Comparison of ENCODE assay signal across 8 cellular contexts in the genomic region with DNA sequence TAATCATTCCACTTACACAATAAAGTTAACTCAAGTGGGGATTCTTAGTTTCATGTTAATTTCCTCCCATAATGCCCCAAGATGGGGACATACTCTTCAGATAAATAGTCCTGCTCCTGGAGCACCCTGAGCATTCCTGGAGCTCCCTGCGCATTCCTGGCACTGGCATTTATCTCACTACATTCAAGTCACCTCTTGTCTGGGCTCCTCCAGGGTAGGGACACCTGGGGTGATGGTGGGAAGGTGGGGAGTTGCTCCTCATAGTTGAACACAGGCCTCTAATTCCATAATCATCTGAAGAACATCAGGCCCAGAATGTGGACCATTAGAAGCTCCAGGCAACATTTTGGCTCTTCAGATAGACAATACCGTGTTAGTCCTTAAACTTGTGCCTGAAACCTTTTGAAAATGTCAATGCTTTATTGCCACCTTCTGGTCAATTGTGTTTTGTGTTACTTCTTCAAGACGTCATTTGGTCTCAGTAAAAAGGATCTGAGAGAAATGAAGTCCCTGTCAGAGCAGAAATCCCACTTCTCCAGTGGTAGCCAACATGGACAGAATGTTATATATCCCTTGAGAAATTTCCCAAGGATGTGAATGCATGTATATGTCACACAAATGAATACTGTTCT. TPM values are rescaled to one million over a fixed set of nuclear protein-coding genes. Genes with fewer than 3 reads are reported as not detected.
DNase-seq lines count a peak whose midpoint lies in the region; ATAC-seq and TF ChIP-seq lines count a peak whose summit lies in the region.

No MANE protein-coding gene starts in this region.

- TF ChIP-seq CTCF in AG09309 (IDR thresholded peaks at IDR 0.05; ENCODE audit: control insufficient read depth, insufficient read depth, low read depth, low read length, missing control alignments): peak; percentile 46
- TF ChIP-seq CTCF in GM13977 (IDR thresholded peaks at IDR 0.05; ENCODE audit: extremely low read depth, insufficient read depth, missing control alignments): peak; percentile 36
- peak; percentile 24 for TF ChIP-seq CTCF in thoracic aorta (IDR thresholded peaks at IDR 0.05)

- ATAC-seq in thoracic aorta (ENCODE audit: insufficient number of reproducible peaks, low FRiP score, low read depth) (no peak), GM21825 (IDR thresholded peaks at IDR 0.05; ENCODE audit: unreplicated experiment) (no peak)

- in situ Hi-C loops in GM13977 (cut with MboI; ENCODE audit: low pct_unique_long_range_greater_than_20kb, low sequenced_read_pairs, unreplicated experiment): loop anchor here (5.0 kb wide), 1 partner anchor 144 kb away; no protein-coding TSS in a partner anchor

- no peaks in the 10 kb centered on the region for H3K9me3 ChIP-seq in thoracic aorta

- peak; percentile 31 for DNase-seq in AG09309 (ENCODE audit: low read depth)
- DNase-seq in GM13977 (ENCODE audit: low spot score): peak; percentile 23
- peak; percentile 66 for DNase-seq in RPMI8226
- peak; percentile 53 for DNase-seq in glomerular visceral epithelial cell (ENCODE audit: extremely low spot score)
- no peak for DNase-seq in thoracic aorta (ENCODE audit: low spot score)
- DNase-seq in OCI-M2 (lab: John Stamatoyannopoulos, UW; ENCODE audit: unreplicated experiment): no peak
- no peak for DNase-seq in cerebellar nuclear complex (lab: John Stamatoyannopoulos, UW)

- H3K4me1 ChIP-seq in thoracic aorta (ENCODE audit: control insufficient read depth in 1 of 2, low read depth in 2 of 2): no peaks in the 10 kb centered on the region

- no peaks in the 10 kb centered on the region for H3K36me3 ChIP-seq in thoracic aorta

- H3K27ac ChIP-seq in thoracic aorta: no peak overlapping the region

- no peaks in the 10 kb centered on the region for H3K27me3 ChIP-seq in thoracic aorta (replicated peaks; ENCODE audit: insufficient read depth)

- H3K4me3 ChIP-seq in AG09309 (ENCODE audit: control insufficient read depth, low read depth, low read length) (no peak overlapping the region), thoracic aorta (no peak overlapping the region)

RNA-seq across cellular contexts. Expression of a gene that starts 14.2 kb away (rescaled TPM):
- total RNA-seq in thoracic aorta: 10 to 100 TPM; 24.1 to 26.0 TPM

Comparison
In these comparisons a context has a peak if more than half of its experiments do, and no peak if none do; other contexts are left out.
1. DNase-seq: peak in AG09309 (single experiment), GM13977 (single experiment), RPMI8226 (single experiment) and glomerular visceral epithelial cell (single experiment); none in thoracic aorta (single experiment), OCI-M2 (single experiment) and cerebellar nuclear complex (0 of 2).
2. Peak in every context shown above with its lines, with median percentiles within 50 percentile points of each other: CTCF ChIP-seq.